8 cellular contexts compared by ENCODE assay signal in the genomic region with DNA sequence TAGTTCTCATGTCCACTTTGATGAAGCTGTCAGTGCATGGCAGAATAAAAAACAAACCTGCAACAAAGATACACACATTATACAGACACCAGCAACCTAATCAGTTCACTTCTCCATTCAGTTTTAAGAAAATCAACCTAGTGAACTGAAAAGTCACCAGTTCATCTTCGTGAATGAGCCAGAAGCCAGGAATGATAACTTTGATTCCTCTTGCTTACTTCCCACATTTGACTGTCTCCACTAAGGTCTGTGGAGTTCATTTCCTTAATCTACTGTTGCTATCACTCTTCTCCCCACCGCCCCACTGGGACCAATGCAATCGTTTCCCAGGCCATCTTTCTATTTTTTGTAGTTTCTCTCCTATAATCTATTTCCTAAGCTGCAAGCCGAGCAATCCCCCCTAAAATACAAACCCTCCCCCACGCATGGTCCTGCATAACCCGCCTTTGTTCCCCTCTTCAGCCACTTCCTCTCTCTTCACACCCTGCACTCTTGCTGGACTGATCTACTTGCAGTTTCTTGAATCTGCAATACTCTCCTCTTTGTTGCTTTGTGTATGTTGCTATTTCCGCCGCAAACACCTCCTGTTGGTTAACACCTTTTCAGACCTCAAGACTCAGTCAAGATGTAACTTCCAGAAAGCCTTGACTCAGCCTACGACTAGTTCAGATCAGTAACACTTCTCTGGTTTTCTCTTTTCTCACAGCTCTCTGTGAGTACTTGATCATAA. TPM values are rescaled to one million over a fixed set of nuclear protein-coding genes. Genes with fewer than 3 reads are reported as not detected.
A peak's percentile ranks its signal among the peaks of the same experiment; 100 is the strongest.
DNase-seq lines count a peak whose midpoint lies in the region; ATAC-seq and TF ChIP-seq lines count a peak whose summit lies in the region.

No MANE protein-coding gene starts in this region.

- DNase-seq in activated CD4-positive, alpha-beta T cell treated with anti-CD3 and anti-CD28 coated beads, Interleukin-2, amount 10 ng/mL, durations not matched to agents 7 days and 5 days, result peak; percentile 68
- DNase-seq in left lobe of liver (ENCODE audit: low spot score) (no peak), SJCRH30 (no peak), coronary artery (ENCODE audit: low spot score) (no peak), hepatic stellate cell (ENCODE audit: low spot score) (no peak)

- no peak for TF ChIP-seq CTCF in coronary artery (IDR thresholded peaks at IDR 0.05)

- no peaks in the 10 kb centered on the region for H3K36me3 ChIP-seq in SJCRH30

- peaks cover 27% of the 10 kb centered on the region for H3K36me3 Mint-ChIP-seq in activated CD4-positive, alpha-beta T cell treated with anti-CD3 and anti-CD28 coated beads, Interleukin-2, amount 10 ng/mL, durations not matched to agents 7 days and 5 days (ENCODE audit: low read depth)

- H3K4me3 ChIP-seq in SJCRH30 (no peak overlapping the region), coronary artery (no peak overlapping the region)

- peak; percentile 99 for ATAC-seq in GM19351 (IDR thresholded peaks at IDR 0.05; ENCODE audit: unreplicated experiment)
- peak; percentile 94 for ATAC-seq in HG03045 (IDR thresholded peaks at IDR 0.05; ENCODE audit: unreplicated experiment)
- peak; percentile 43 for ATAC-seq in left lobe of liver

- H3K27ac ChIP-seq in temporal lobe (ENCODE audit: low read depth, low read length) (peak overlapping the region; percentile 46), SJCRH30 (no peak overlapping the region), coronary artery (peak overlapping the region in 1 of 2 donors; percentile 22)

- peaks cover 51% of the 10 kb centered on the region for H3K4me1 Mint-ChIP-seq in activated CD4-positive, alpha-beta T cell treated with anti-CD3 and anti-CD28 coated beads, Interleukin-2, amount 10 ng/mL, durations not matched to agents 7 days and 5 days

- no peaks in the 10 kb centered on the region for H3K9me3 ChIP-seq in SJCRH30 (replicated peaks)

- no peaks in the 10 kb centered on the region for H3K27me3 ChIP-seq in SJCRH30

- H3K27me3 Mint-ChIP-seq in activated CD4-positive, alpha-beta T cell treated with anti-CD3 and anti-CD28 coated beads, Interleukin-2, amount 10 ng/mL, durations not matched to agents 7 days and 5 days, result no peaks in the 10 kb centered on the region

- H3K9me3 Mint-ChIP-seq in activated CD4-positive, alpha-beta T cell treated with anti-CD3 and anti-CD28 coated beads, Interleukin-2, amount 10 ng/mL, durations not matched to agents 7 days and 5 days, result no peaks in the 10 kb centered on the region

- peak overlapping the region; percentile 11 for H3K4me3 Mint-ChIP-seq in activated CD4-positive, alpha-beta T cell treated with anti-CD3 and anti-CD28 coated beads, Interleukin-2, amount 10 ng/mL, durations not matched to agents 7 days and 5 days

- CTCF ChIA-PET in activated CD4-positive, alpha-beta T cell treated with anti-CD3 and anti-CD28 coated beads, Interleukin-2, amount 10 ng/mL, durations not matched to agents 7 days and 5 days (lab: Charles Lee), result interaction anchor here (0.9 to 1.9 kb wide), 8 partner anchors 8 to 33 kb away, joined by 3 to 8 read pairs (median 6); no protein-coding TSS in a partner anchor

- peaks cover 25% of the 10 kb centered on the region for H3K4me1 ChIP-seq in SJCRH30

- POLR2A ChIA-PET in activated CD4-positive, alpha-beta T cell treated with anti-CD3 and anti-CD28 coated beads, Interleukin-2, amount 10 ng/mL, durations not matched to agents 7 days and 5 days (lab: Charles Lee), result no interaction called here

- peak overlapping the region; percentile 80 for H3K27ac Mint-ChIP-seq in activated CD4-positive, alpha-beta T cell treated with anti-CD3 and anti-CD28 coated beads, Interleukin-2, amount 10 ng/mL, durations not matched to agents 7 days and 5 days

RNA-seq across cellular contexts. Expression of a gene that starts 16.6 kb away (rescaled TPM):
- 10 to 100 TPM; 35.5 to 48.1 TPM for total RNA-seq in activated CD4-positive, alpha-beta T cell treated with anti-CD3 and anti-CD28 coated beads, Interleukin-2, amount 10 ng/mL, durations not matched to agents 7 days and 5 days
- 217 TPM for total RNA-seq in left lobe of liver
- total RNA-seq in temporal lobe, result 13.5 TPM
- 31.6 and 32.8 TPM in 2 replicates for total RNA-seq in SJCRH30 (2014; rRNA removed; shearing (Covaris generic))

Comparison
In these comparisons a context has a peak if more than half of its experiments do, and no peak if none do; other contexts are left out.
1. ATAC-seq: peak in every context shown above with its lines; median percentile 99 in GM19351; 94 in HG03045; 43 in left lobe of liver.